In the genomic region with DNA sequence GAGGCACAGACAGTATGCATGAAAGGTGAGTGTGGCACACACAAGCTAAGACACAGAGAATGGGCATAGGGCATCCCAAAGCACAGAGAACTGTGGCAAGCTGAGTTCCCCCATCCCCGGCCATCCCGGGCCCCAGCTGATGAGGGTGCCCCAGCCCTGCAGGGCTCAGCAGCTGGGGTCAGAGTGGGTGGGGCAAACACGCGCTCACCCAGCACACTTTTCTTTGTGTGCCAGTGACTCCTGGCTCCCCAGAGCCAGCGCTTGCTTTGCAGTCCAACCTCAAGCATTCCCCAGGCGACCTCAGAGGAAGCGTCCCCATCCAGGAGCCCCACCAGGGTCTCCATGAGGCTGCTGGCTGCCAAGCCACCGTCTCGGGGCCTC, we compare ENCODE assay signal across 16 cellular contexts. TPM values are rescaled to one million over a fixed set of nuclear protein-coding genes. Genes with fewer than 3 reads are reported as not detected.
DNase-seq lines count a peak whose midpoint lies in the region; ATAC-seq and TF ChIP-seq lines count a peak whose summit lies in the region.
"Had no signal": no experiment of that assay in that cellular context is flagged by ENCODE, and none has a peak within 500 bp of the region (broad histone marks: within the 10 kb centered on the region; RNA-seq: fewer than 3 reads in every experiment).

No MANE protein-coding gene starts in this region.

- H3K4me2 ChIP-seq in mesenchymal stem cell (ENCODE audit: low read length, poor library complexity, severe bottlenecking): no peak overlapping the region

- peaks cover 0 to 5% of the 10 kb centered on the region in 2 donors for H3K4me1 Mint-ChIP-seq in natural killer cell treated with Interleukin-12 subunit alpha and Interleukin-12 subunit beta and Interleukin-15 and Interleukin-18, amount 100 ng/mL, for 72 hours (ENCODE audit: low read depth in 2 of 2)
- peaks cover 0 to 5% of the 10 kb centered on the region in 2 donors for H3K4me1 Mint-ChIP-seq in natural killer cell

- DNase-seq in natural killer cell treated with Interleukin-12 subunit alpha and Interleukin-12 subunit beta and Interleukin-15 and Interleukin-18, amount 100 ng/mL, for 72 hours (ENCODE audit: low spot score): peak; percentile 51
- DNase-seq in natural killer cell: no peak
- peak; percentile 91 for DNase-seq in astrocyte of the hippocampus (ENCODE audit: low read depth, low spot score)
- no peak for DNase-seq in mesenchymal stem cell
- DNase-seq in NCI-H82 (lab: John Stamatoyannopoulos, UW): no peak
- DNase-seq: activated CD4-positive, alpha-beta T cell treated with anti-CD3 and anti-CD28 coated beads for 4 hours; activated T-cell treated with anti-CD3 and anti-CD28 coated beads, Interleukin-2, amount 50 U/mL, for 4 hours; HFFc6; T-cell had no signal

- no peaks in the 10 kb centered on the region for H3K9me3 ChIP-seq in mesenchymal stem cell (ENCODE audit: control insufficient read depth, low read length)

- H3K4me3 ChIP-seq in mesenchymal stem cell (ENCODE audit: insufficient read depth in 1 of 2, low read depth in 1 of 2, low read length in 2 of 2) (no peak overlapping the region), urinary bladder (ENCODE audit: low read depth, low read length) (no peak overlapping the region)

- peak overlapping the region; percentile 36 for H2BK120ac ChIP-seq in mesenchymal stem cell (ENCODE audit: low read depth, low read length)

- no peak overlapping the region for H3K27ac Mint-ChIP-seq in natural killer cell treated with Interleukin-12 subunit alpha and Interleukin-12 subunit beta and Interleukin-15 and Interleukin-18, amount 100 ng/mL, for 72 hours
- no peak overlapping the region for H3K27ac Mint-ChIP-seq in natural killer cell
- H3K27ac Mint-ChIP-seq: HFFc6, T-cell had no signal

- no peaks in the 10 kb centered on the region for H3K79me1 ChIP-seq in mesenchymal stem cell (replicated peaks; ENCODE audit: low read length, poor library complexity, severe bottlenecking)

- no peaks in the 10 kb centered on the region for H3K36me3 Mint-ChIP-seq in natural killer cell treated with Interleukin-12 subunit alpha and Interleukin-12 subunit beta and Interleukin-15 and Interleukin-18, amount 100 ng/mL, for 72 hours
- no peaks in the 10 kb centered on the region for H3K36me3 Mint-ChIP-seq in natural killer cell
- H3K36me3 Mint-ChIP-seq: T-cell had no signal

- H3K4ac ChIP-seq in mesenchymal stem cell (ENCODE audit: low read depth in 1 of 2, low read length in 2 of 2): peak overlapping the region in 1 of 2 experiments; percentile 69

- no peak overlapping the region for H3K23ac ChIP-seq in mesenchymal stem cell (ENCODE audit: low read length in 2 of 2)

- H3K18ac ChIP-seq in mesenchymal stem cell (ENCODE audit: low read depth in 1 of 2, low read length in 2 of 2): peak overlapping the region in 1 of 2 experiments; percentile 41

- H2BK12ac ChIP-seq in mesenchymal stem cell (ENCODE audit: low read length in 2 of 2): peak overlapping the region in 1 of 2 experiments; percentile 1

- no peaks in the 10 kb centered on the region for H3K36me3 ChIP-seq in mesenchymal stem cell (ENCODE audit: control insufficient read depth in 1 of 2, insufficient read depth in 2 of 2, low read depth in 1 of 2, low read length in 2 of 2)
- no peaks in the 10 kb centered on the region for H3K36me3 ChIP-seq in urinary bladder (ENCODE audit: insufficient read depth)

- H2AFZ ChIP-seq in mesenchymal stem cell (ENCODE audit: low read depth, low read length): no peak overlapping the region

- TF ChIP-seq CTCF in natural killer cell (IDR thresholded peaks at IDR 0.05): no peak

- no peak for ATAC-seq in natural killer cell treated with Interleukin-12 subunit alpha and Interleukin-12 subunit beta and Interleukin-15 and Interleukin-18, amount 100 ng/mL, for 72 hours
- no peak for ATAC-seq in natural killer cell
- ATAC-seq in GM19452 (IDR thresholded peaks at IDR 0.05; ENCODE audit: unreplicated experiment): no peak
- no peak for ATAC-seq in HG02870 (IDR thresholded peaks at IDR 0.05; ENCODE audit: unreplicated experiment)
- ATAC-seq: activated T-cell treated with anti-CD3 and anti-CD28 coated beads, Interleukin-2, amount 50 U/mL, for 4 hours; T-cell had no signal

- H3K27me3 ChIP-seq in mesenchymal stem cell (ENCODE audit: control insufficient read depth in 1 of 2, insufficient read depth in 1 of 2, low read length in 2 of 2): peaks cover 0 to 54% of the 10 kb centered on the region in 2 experiments

- H3K4me3 Mint-ChIP-seq in natural killer cell treated with Interleukin-12 subunit alpha and Interleukin-12 subunit beta and Interleukin-15 and Interleukin-18, amount 100 ng/mL, for 72 hours: no peak overlapping the region
- no peak overlapping the region for H3K4me3 Mint-ChIP-seq in natural killer cell
- H3K4me3 Mint-ChIP-seq: activated T-cell treated with anti-CD3 and anti-CD28 coated beads, Interleukin-2, amount 50 U/mL, for 4 hours; HFFc6; T-cell had no signal

- H3K14ac ChIP-seq in mesenchymal stem cell (ENCODE audit: low read length in 2 of 2): no peak overlapping the region

- no peak overlapping the region for H2AK5ac ChIP-seq in mesenchymal stem cell (ENCODE audit: low read length, severe bottlenecking)

- no peak overlapping the region for H2BK5ac ChIP-seq in mesenchymal stem cell (ENCODE audit: low read depth, low read length, poor library complexity, severe bottlenecking)

- no peak overlapping the region for H4K8ac ChIP-seq in mesenchymal stem cell (ENCODE audit: low read length)

- H4K91ac ChIP-seq in mesenchymal stem cell (ENCODE audit: low read length): peak overlapping the region; percentile 28

- peak overlapping the region; percentile 56 for H2BK15ac ChIP-seq in mesenchymal stem cell (ENCODE audit: low read depth, poor library complexity, severe bottlenecking)

- 55% methylated on average over 9 of the region's 9 CpGs for WGBS in mesenchymal stem cell
- WGBS in urinary bladder: 47% methylated on average over 9 of the region's 9 CpGs

- H3K27ac ChIP-seq in mesenchymal stem cell (ENCODE audit: low read length, poor library complexity, severe bottlenecking): no peak overlapping the region
- H3K27ac ChIP-seq in urinary bladder (ENCODE audit: low read depth): peak overlapping the region; percentile 64

- intact Hi-C loops in natural killer cell (cut with micrococcal nuclease): no loop called here

- H3K9ac ChIP-seq in mesenchymal stem cell (ENCODE audit: low read length): no peak overlapping the region

- peaks cover 0 to 7% of the 10 kb centered on the region in 2 donors for H3K27me3 Mint-ChIP-seq in natural killer cell treated with Interleukin-12 subunit alpha and Interleukin-12 subunit beta and Interleukin-15 and Interleukin-18, amount 100 ng/mL, for 72 hours
- peaks cover 13 to 22% of the 10 kb centered on the region in 2 donors for H3K27me3 Mint-ChIP-seq in natural killer cell (ENCODE audit: low read depth in 2 of 2)

- no peaks in the 10 kb centered on the region for H3K9me3 Mint-ChIP-seq in natural killer cell treated with Interleukin-12 subunit alpha and Interleukin-12 subunit beta and Interleukin-15 and Interleukin-18, amount 100 ng/mL, for 72 hours
- H3K9me3 Mint-ChIP-seq in natural killer cell: no peaks in the 10 kb centered on the region
- H3K9me3 Mint-ChIP-seq: activated T-cell treated with anti-CD3 and anti-CD28 coated beads, Interleukin-2, amount 50 U/mL, for 4 hours; HFFc6; T-cell had no signal

- H3K4me1 ChIP-seq in mesenchymal stem cell (ENCODE audit: control insufficient read depth, insufficient read depth, low read depth, low read length) (peaks cover 87% of the 10 kb centered on the region), urinary bladder (ENCODE audit: insufficient read depth) (no peaks in the 10 kb centered on the region)

RNA-seq across cellular contexts. Expression of a gene that starts 4.7 kb away (rescaled TPM):
- not detected for total RNA-seq in natural killer cell treated with Interleukin-12 subunit alpha and Interleukin-12 subunit beta and Interleukin-15 and Interleukin-18, amount 100 ng/mL, for 72 hours
- not detected for total RNA-seq in natural killer cell
- not detected for polyA plus RNA-seq in mesenchymal stem cell (2013, experiment 1 of 2)
- polyA plus RNA-seq in mesenchymal stem cell (2013, experiment 2 of 2): not detected
- 3.4 TPM for total RNA-seq in urinary bladder
- polyA plus RNA-seq in urinary bladder: 35.6 TPM
- total RNA-seq: activated T-cell treated with anti-CD3 and anti-CD28 coated beads, Interleukin-2, amount 50 U/mL, for 4 hours; HFFc6; skeletal muscle tissue; subcutaneous adipose tissue; T-cell had no signal
- polyA plus RNA-seq: AG04450 had no signal

RNA-seq across cellular contexts. Expression of a gene that starts 8.7 kb away (rescaled TPM):
- 1 to 10 TPM in 1 of 2 donors, not detected in 1; 1.4 TPM for total RNA-seq in natural killer cell treated with Interleukin-12 subunit alpha and Interleukin-12 subunit beta and Interleukin-15 and Interleukin-18, amount 100 ng/mL, for 72 hours
- total RNA-seq in natural killer cell (1 to 10 TPM; 1.2 to 5.4 (median 3.6) TPM), urinary bladder (32.6 TPM)
- polyA plus RNA-seq in mesenchymal stem cell (2013, experiment 1 of 2): not detected
- polyA plus RNA-seq in mesenchymal stem cell (2013, experiment 2 of 2): 0.07 TPM
- polyA plus RNA-seq in urinary bladder: 4.6 TPM
- total RNA-seq: activated T-cell treated with anti-CD3 and anti-CD28 coated beads, Interleukin-2, amount 50 U/mL, for 4 hours; dermis microvascular lymphatic vessel endothelial cell; HFFc6 had no signal
- polyA plus RNA-seq: AG04450 had no signal

RNA-seq across cellular contexts. Expression of a gene that starts 22.8 kb away (rescaled TPM):
- total RNA-seq in natural killer cell treated with Interleukin-12 subunit alpha and Interleukin-12 subunit beta and Interleukin-15 and Interleukin-18, amount 100 ng/mL, for 72 hours: 100 to 1,000 TPM; 240 to 358 TPM
- total RNA-seq in natural killer cell (100 to 1,000 TPM; 487 to 595 (median 536) TPM), urinary bladder (50.7 TPM)
- 1.3 TPM for polyA plus RNA-seq in mesenchymal stem cell (2013, experiment 1 of 2)
- polyA plus RNA-seq in mesenchymal stem cell (2013, experiment 2 of 2): 1.3 TPM
- 160 TPM for polyA plus RNA-seq in urinary bladder
- polyA plus RNA-seq: AG04450 had no signal

Comparison
In these comparisons a context has a peak if more than half of its experiments do, and no peak if none do; other contexts are left out.
1. DNase-seq: peak in natural killer cell treated with Interleukin-12 subunit alpha and Interleukin-12 subunit beta and Interleukin-15 and Interleukin-18, amount 100 ng/mL, for 72 hours (single experiment) and astrocyte of the hippocampus (single experiment); none in natural killer cell (single experiment), mesenchymal stem cell (single experiment) and NCI-H82 (single experiment).